ENCODE assay signal across 8 cellular contexts in the genomic region with DNA sequence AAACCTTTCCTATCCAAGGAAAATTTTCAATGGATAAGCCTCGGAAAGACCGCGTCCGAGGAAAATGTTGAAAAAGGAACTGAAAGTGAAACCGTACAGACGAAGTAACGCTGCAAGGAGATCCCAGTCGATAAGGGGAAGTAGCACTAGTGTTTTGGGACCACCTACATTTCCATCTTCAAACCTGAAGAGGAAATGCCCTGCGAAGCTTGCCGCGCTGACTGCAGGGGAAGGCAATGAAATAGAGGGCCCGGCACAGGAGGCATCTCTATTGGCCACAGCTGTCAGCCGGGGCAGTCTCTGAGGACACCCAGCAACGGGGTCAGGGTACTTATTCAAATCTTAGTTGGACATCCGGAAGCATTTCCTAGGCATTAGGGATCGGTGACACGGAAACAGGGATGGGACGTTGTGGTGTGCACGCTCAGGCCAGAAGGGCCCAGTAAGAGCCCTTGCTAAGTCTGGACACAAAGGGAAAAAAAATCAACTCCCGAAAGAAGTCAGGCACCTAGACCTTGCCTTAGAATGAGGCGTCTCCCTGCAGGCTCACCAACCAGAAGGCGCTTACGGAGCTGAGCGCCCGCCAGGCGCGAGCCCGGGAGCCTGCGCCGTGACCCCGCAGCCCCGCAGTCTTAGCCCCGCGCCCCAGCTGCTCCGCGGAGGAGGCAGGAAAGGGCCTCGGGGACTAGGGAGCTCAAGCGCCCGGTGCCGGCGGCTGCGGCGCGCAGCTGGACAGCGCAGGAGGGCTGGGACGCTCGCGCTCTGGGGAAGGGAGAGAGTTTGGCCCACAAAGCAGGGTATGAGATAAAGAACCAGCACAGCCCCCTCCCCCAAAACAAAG. TPM values are rescaled to one million over a fixed set of nuclear protein-coding genes. Genes with fewer than 3 reads are reported as not detected.
DNase-seq lines count a peak whose midpoint lies in the region; ATAC-seq and TF ChIP-seq lines count a peak whose summit lies in the region.

No MANE protein-coding gene starts in this region.

- TF ChIP-seq POLR2A in esophagus muscularis mucosa (IDR thresholded peaks at IDR 0.05; ENCODE audit: low read depth): no peak

- H3K4me3 ChIP-seq in NT2/D1 (ENCODE audit: insufficient read length, low read depth): peak overlapping the region; percentile 86
- H3K4me3 ChIP-seq in esophagus muscularis mucosa: peak overlapping the region; percentile 80 to 95 (median 88)
- H3K4me3 ChIP-seq in mucosa of stomach (ENCODE audit: low read length): peak overlapping the region; percentile 54

- H3K4me1 ChIP-seq in NT2/D1 (ENCODE audit: insufficient read depth, insufficient read length) (peaks cover 2% of the 10 kb centered on the region), esophagus muscularis mucosa (peaks cover 11 to 24% (median 21%) of the 10 kb centered on the region in 4 donors), mucosa of stomach (ENCODE audit: control insufficient read depth, insufficient read depth, low read length) (peaks cover 13% of the 10 kb centered on the region)

- peaks cover 40% of the 10 kb centered on the region for H3K9me3 ChIP-seq in NT2/D1 (ENCODE audit: insufficient read depth, low read length)
- H3K9me3 ChIP-seq in esophagus muscularis mucosa: no peaks in the 10 kb centered on the region
- no peaks in the 10 kb centered on the region for H3K9me3 ChIP-seq in mucosa of stomach (ENCODE audit: control insufficient read depth, low read length)

- TF ChIP-seq CTCF in esophagus muscularis mucosa (IDR thresholded peaks at IDR 0.05): no peak

- H3K9ac ChIP-seq in NT2/D1 (ENCODE audit: insufficient read length, low read depth) (peak overlapping the region; percentile 95), mucosa of stomach (ENCODE audit: low read length) (peak overlapping the region; percentile 89)

- peak; percentile 61 for DNase-seq in Caki2 (ENCODE audit: low read depth)
- peak; percentile 28 for DNase-seq in NT2/D1 (ENCODE audit: low read depth, low spot score)
- peak; percentile 61 for DNase-seq in activated T-cell treated with anti-CD3 and anti-CD28 coated beads, Interleukin-2, amount 50 U/mL, for 1 hour
- no peak for DNase-seq in esophagus muscularis mucosa (ENCODE audit: extremely low spot score)
- peak; percentile 69 for DNase-seq in superior temporal gyrus (ENCODE audit: extremely low spot score)

- TF ChIP-seq EP300 in esophagus muscularis mucosa (IDR thresholded peaks at IDR 0.05): no peak

- ATAC-seq in GM19463 (IDR thresholded peaks at IDR 0.05; ENCODE audit: unreplicated experiment): peak; percentile 39
- peak; percentile 33 for ATAC-seq in HG03571 (IDR thresholded peaks at IDR 0.05; ENCODE audit: unreplicated experiment)

- intact Hi-C loops in esophagus muscularis mucosa (cut with DNase I): loop anchor here (5.0 kb wide), 1 partner anchor 52 kb away; the partner anchor contains the start of gene KLHDC9

- 1% methylated on average over 44 of the region's 48 CpGs for WGBS in esophagus muscularis mucosa

- H3K27me3 ChIP-seq in NT2/D1 (ENCODE audit: insufficient read depth, insufficient read length) (no peaks in the 10 kb centered on the region), esophagus muscularis mucosa (peaks cover 0 to 10% (median 0%) of the 10 kb centered on the region in 4 donors), mucosa of stomach (ENCODE audit: control insufficient read depth, insufficient read depth, low read length) (no peaks in the 10 kb centered on the region)

- peak overlapping the region; percentile 91 to 96 (median 94) for H3K27ac ChIP-seq in esophagus muscularis mucosa (replicated peaks in 1 of 4)

- in situ Hi-C loops in Caki2 (cut with HindIII; ENCODE audit: low pct_unique_long_range_greater_than_20kb, low sequenced_read_pairs): loop anchor here (10.0 kb wide), 1 partner anchor 50 kb away; the partner anchor contains the start of gene KLHDC9

- peaks cover 49% of the 10 kb centered on the region for H3K36me3 ChIP-seq in NT2/D1 (ENCODE audit: insufficient read depth, insufficient read length, low read length)
- peaks cover 24 to 33% (median 28%) of the 10 kb centered on the region in 4 donors for H3K36me3 ChIP-seq in esophagus muscularis mucosa
- H3K36me3 ChIP-seq in mucosa of stomach (ENCODE audit: control insufficient read depth, insufficient read depth, low read length): peaks cover 16% of the 10 kb centered on the region

RNA-seq across cellular contexts. Expression of gene USF1, which starts 0.6 kb away (rescaled TPM):
- 55.3 and 65.1 TPM in 2 replicates for total RNA-seq in Caki2 (2014; rRNA removed; shearing (Covaris generic); ENCODE audit: low replicate concordance)
- 10 to 100 TPM; 36.5 to 54.2 (median 48.7) TPM for total RNA-seq in esophagus muscularis mucosa

RNA-seq across cellular contexts. Expression of gene TSTD1, which starts 6.4 kb away (rescaled TPM):
- total RNA-seq in Caki2 (2014; rRNA removed; shearing (Covaris generic); ENCODE audit: low replicate concordance): 53.5 and 67.6 TPM in 2 replicates
- total RNA-seq in esophagus muscularis mucosa: 10 to 100 TPM; 19.0 to 46.5 (median 29.4) TPM

RNA-seq across cellular contexts. Expression of gene F11R, which starts 24.2 kb away (rescaled TPM):
- total RNA-seq in Caki2 (2014; rRNA removed; shearing (Covaris generic); ENCODE audit: low replicate concordance): 17.4 and 41.5 TPM in 2 replicates
- total RNA-seq in esophagus muscularis mucosa: 10 to 100 TPM in 3 of 4 donors, 1 to 10 TPM in 1; 9.1 to 17.7 (median 14.9) TPM

RNA-seq across cellular contexts. Expression of gene ARHGAP30, which starts 24.6 kb away (rescaled TPM):
- not detected in 2 replicates for total RNA-seq in Caki2 (2014; rRNA removed; shearing (Covaris generic); ENCODE audit: low replicate concordance)
- total RNA-seq in esophagus muscularis mucosa: 10 to 100 TPM in 1 of 4 donors, 1 to 10 TPM in 3; 4.6 to 14.1 (median 6.9) TPM

RNA-seq across cellular contexts. Expression of gene NECTIN4, which starts 44.2 kb away (rescaled TPM):
- total RNA-seq in Caki2 (2014; rRNA removed; shearing (Covaris generic); ENCODE audit: low replicate concordance): 0.29 and 0.88 TPM in 2 replicates
- not detected for total RNA-seq in esophagus muscularis mucosa
